In the genomic region with DNA sequence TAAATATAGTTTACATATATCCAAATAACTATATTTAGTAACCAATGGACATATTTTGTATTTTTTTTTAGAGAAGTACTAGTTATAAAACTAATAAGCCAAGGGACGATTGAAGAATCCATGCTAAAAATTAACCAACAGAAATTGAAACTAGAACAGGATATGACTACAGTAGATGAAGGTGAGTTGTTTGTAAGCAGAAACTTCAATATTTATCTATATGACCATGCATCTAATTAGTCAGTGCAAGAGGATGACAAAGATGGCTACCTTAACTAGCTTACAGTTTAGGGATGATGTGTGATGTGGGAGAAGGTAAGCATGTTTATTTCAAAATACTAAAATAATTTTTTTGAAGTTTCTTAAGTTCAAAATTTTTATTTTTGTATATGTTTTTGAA, we compare ENCODE assay signal across 20 cellular contexts. TPM values are rescaled to one million over a fixed set of nuclear protein-coding genes. Genes with fewer than 3 reads are reported as not detected.
A peak's percentile ranks its signal among the peaks of the same experiment; 100 is the strongest.
DNase-seq lines count a peak whose midpoint lies in the region; ATAC-seq and TF ChIP-seq lines count a peak whose summit lies in the region.
"Had no signal": no experiment of that assay in that cellular context is flagged by ENCODE, and none has a peak within 500 bp of the region (broad histone marks: within the 10 kb centered on the region; RNA-seq: fewer than 3 reads in every experiment).

No MANE protein-coding gene starts in this region.

- H3K9me3 ChIP-seq in left lung, result no peaks in the 10 kb centered on the region
- H3K9me3 ChIP-seq: SJSA1 had no signal

- H3K4me3 ChIP-seq in left lung, result no peak overlapping the region
- H3K4me3 ChIP-seq: SJSA1 had no signal

- TF ChIP-seq CTCF in left lung (IDR thresholded peaks at IDR 0.05), result no peak

- H3K27ac ChIP-seq in left lung, result no peak overlapping the region
- H3K27ac ChIP-seq: SJSA1 had no signal

- H3K4me1 ChIP-seq in left lung, result no peaks in the 10 kb centered on the region
- H3K4me1 ChIP-seq: SJSA1 had no signal

- H3K36me3 ChIP-seq in left lung, result peaks cover 0 to 81% of the 10 kb centered on the region in 2 donors

- intact Hi-C loops in left lung (cut with DNase I), result no loop called here

- ATAC-seq in GM19372 (IDR thresholded peaks at IDR 0.05; ENCODE audit: low read depth, unreplicated experiment), result peak; percentile 52
- peak; percentile 55 for ATAC-seq in GM21576 (IDR thresholded peaks at IDR 0.05; ENCODE audit: unreplicated experiment)
- ATAC-seq in HG03354 (IDR thresholded peaks at IDR 0.05; ENCODE audit: poor library complexity, severe bottlenecking, unreplicated experiment), result peak; percentile 88
- no peak for ATAC-seq in HG03521 (IDR thresholded peaks at IDR 0.05; ENCODE audit: unreplicated experiment)
- ATAC-seq in left lung, result no peak
- ATAC-seq: HCT116 had no signal

- DNase-seq in DMS79 (lab: John Stamatoyannopoulos, UW), result no peak
- no peak for DNase-seq in activated gamma-delta T cell treated with Interleukin-2 at 50 U/mL for 16 hours
- no peak for DNase-seq in left lung
- DNase-seq: Calu3; CD4-positive, alpha-beta T cell; DMS79 treated with DMSO at 0.1 percent for 48 hours; NCI-H1417 treated with DMSO at 0.1 percent for 48 hours; NCI-H2029; NCI-H510A treated with DMSO at 0.1 percent for 48 hours; NK-92 treated with Interleukin-12 subunit alpha and Interleukin-12 subunit beta, amount 100 ng/mL, for 24 hours; SW 1271 had no signal

- H3K27me3 ChIP-seq in left lung, result no peaks in the 10 kb centered on the region
- H3K27me3 ChIP-seq: SJSA1 had no signal

RNA-seq across cellular contexts. Expression of gene HPGDS, which starts 57.7 kb away (rescaled TPM):
- total RNA-seq in left lung, result 1 to 10 TPM; 4.4 to 4.8 TPM
- total RNA-seq: B cell; Calu3; CD4-positive, alpha-beta T cell; HT1080; LHCN-M2; SJSA1 had no signal

Comparison
In these comparisons a context has a peak if more than half of its experiments do, and no peak if none do; other contexts are left out.
1. ATAC-seq: peak in GM19372 (single experiment), GM21576 (single experiment) and HG03354 (single experiment); none in HG03521 (single experiment) and left lung (single experiment).